ENCODE assay signal across 8 cellular contexts in the genomic region with DNA sequence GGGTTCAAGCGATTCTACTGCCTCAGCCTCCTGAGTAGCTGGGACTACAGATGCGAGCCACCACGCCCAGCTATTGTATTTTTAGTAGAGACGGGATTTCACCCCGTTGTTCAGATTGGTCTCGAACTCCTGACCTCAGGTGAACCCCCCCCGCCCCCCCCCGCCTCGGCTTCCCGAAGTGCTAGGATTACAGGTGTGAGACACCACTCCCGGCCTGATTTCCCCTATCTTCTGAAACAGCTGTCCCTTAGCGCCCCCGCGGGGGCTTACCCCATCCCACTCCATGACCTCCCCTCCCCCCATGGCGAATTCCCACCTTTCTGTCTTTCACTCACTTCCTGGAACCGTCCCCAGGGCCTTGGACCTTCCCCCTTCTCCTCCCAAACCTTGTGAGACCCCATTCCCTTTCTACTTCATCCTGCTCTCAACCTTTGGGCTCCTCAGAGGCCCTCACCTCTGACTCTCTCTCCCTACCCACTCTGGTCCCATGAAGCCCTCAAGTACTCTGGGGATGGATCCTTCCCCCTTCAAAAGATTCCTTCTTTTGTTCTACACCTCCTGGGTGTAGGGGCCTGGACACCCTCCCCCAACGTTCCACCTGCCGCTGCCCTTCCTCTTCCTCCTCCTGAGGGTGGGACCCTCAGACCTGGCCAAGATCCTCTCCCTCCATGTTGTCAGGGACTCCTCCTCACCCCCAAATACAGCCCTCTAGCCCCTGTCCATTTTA. TPM values are rescaled to one million over a fixed set of nuclear protein-coding genes. Genes with fewer than 3 reads are reported as not detected.
DNase-seq lines count a peak whose midpoint lies in the region; ATAC-seq and TF ChIP-seq lines count a peak whose summit lies in the region.

No MANE protein-coding gene starts in this region.

- peaks cover 24% of the 10 kb centered on the region for H3K79me1 ChIP-seq in mesenchymal stem cell (replicated peaks; ENCODE audit: low read length, poor library complexity, severe bottlenecking)

- 13% methylated on average over 14 of the region's 18 CpGs for WGBS in mesenchymal stem cell

- H2AK5ac ChIP-seq in mesenchymal stem cell (ENCODE audit: low read length, severe bottlenecking) = peak overlapping the region; percentile 54

- no peaks in the 10 kb centered on the region for H3K27me3 ChIP-seq in cardiac muscle cell
- no peaks in the 10 kb centered on the region for H3K27me3 ChIP-seq in mesenchymal stem cell (ENCODE audit: control insufficient read depth in 1 of 2, insufficient read depth in 1 of 2, low read length in 2 of 2)
- no peaks in the 10 kb centered on the region for H3K27me3 ChIP-seq in vagina

- H3K27ac ChIP-seq in cardiac muscle cell (peak overlapping the region; percentile 95), mesenchymal stem cell (ENCODE audit: low read length, poor library complexity, severe bottlenecking) (no peak overlapping the region), vagina (peak overlapping the region; percentile 97)

- peak overlapping the region; percentile 78 to 94 for H3K4ac ChIP-seq in mesenchymal stem cell (ENCODE audit: low read depth in 1 of 2, low read length in 2 of 2)

- H4K91ac ChIP-seq in mesenchymal stem cell (ENCODE audit: low read length) = peak overlapping the region; percentile 70

- no peak overlapping the region for H2BK5ac ChIP-seq in mesenchymal stem cell (ENCODE audit: low read depth, low read length, poor library complexity, severe bottlenecking)

- H3K4me3 Mint-ChIP-seq in brain = peak overlapping the region; percentile 87 to 99 (median 95)

- H3K9me3 ChIP-seq in cardiac muscle cell (ENCODE audit: low read depth) (no peaks in the 10 kb centered on the region), mesenchymal stem cell (ENCODE audit: control insufficient read depth, low read length) (no peaks in the 10 kb centered on the region), vagina (no peaks in the 10 kb centered on the region)

- peak overlapping the region; percentile 99 to 100 (median 100) for H3K27ac Mint-ChIP-seq in brain

- H3K36me3 Mint-ChIP-seq in brain = peaks cover 38% of the 10 kb centered on the region

- H2BK120ac ChIP-seq in mesenchymal stem cell (ENCODE audit: low read depth, low read length) = peak overlapping the region; percentile 59

- H2BK15ac ChIP-seq in mesenchymal stem cell (ENCODE audit: low read depth, poor library complexity, severe bottlenecking) = peak overlapping the region; percentile 32

- no peak for TF ChIP-seq CTCF in cardiac muscle cell (IDR thresholded peaks at IDR 0.05; ENCODE audit: low read depth, low read length)
- no peak for TF ChIP-seq CTCF in brain (conservative IDR thresholded peaks at IDR 0.05)
- TF ChIP-seq CTCF in vagina (IDR thresholded peaks at IDR 0.05) = no peak

- H3K4me3 ChIP-seq in cardiac muscle cell = peak overlapping the region; percentile 60
- H3K4me3 ChIP-seq in mesenchymal stem cell (ENCODE audit: insufficient read depth in 1 of 2, low read depth in 1 of 2, low read length in 2 of 2) = peak overlapping the region; percentile 89
- peak overlapping the region; percentile 90 to 95 for H3K4me3 ChIP-seq in vagina

- peaks cover 14% of the 10 kb centered on the region for H3K27me3 Mint-ChIP-seq in brain

- H2AFZ ChIP-seq in mesenchymal stem cell (ENCODE audit: low read depth, low read length) = no peak overlapping the region

- peaks cover 6% of the 10 kb centered on the region for H3K4me1 ChIP-seq in cardiac muscle cell (ENCODE audit: low read depth)
- peaks cover 37% of the 10 kb centered on the region for H3K4me1 ChIP-seq in mesenchymal stem cell (ENCODE audit: control insufficient read depth, insufficient read depth, low read depth, low read length)
- H3K4me1 ChIP-seq in vagina = peaks cover 46% of the 10 kb centered on the region

- peak overlapping the region; percentile 18 to 42 for H2BK12ac ChIP-seq in mesenchymal stem cell (ENCODE audit: low read length in 2 of 2)

- TF ChIP-seq POLR2A in vagina (IDR thresholded peaks at IDR 0.05) = no peak

- peak overlapping the region in 1 of 2 experiments; percentile 41 for H3K14ac ChIP-seq in mesenchymal stem cell (ENCODE audit: low read length in 2 of 2)

- DNase-seq in cardiac muscle cell (ENCODE audit: low read depth in 1 of 2, low spot score in 1 of 2) (no peak), Right ventricle myocardium inferior (ENCODE audit: missing footprints) (no peak), mesenchymal stem cell (no peak), vagina (ENCODE audit: extremely low spot score in 2 of 2) (no peak)
- no peak for DNase-seq in stimulated activated naive CD4-positive, alpha-beta T cell (lab: John Stamatoyannopoulos, UW)

- H3K18ac ChIP-seq in mesenchymal stem cell (ENCODE audit: low read depth in 1 of 2, low read length in 2 of 2) = peak overlapping the region; percentile 13 to 54

- H3K36me3 ChIP-seq in cardiac muscle cell = peaks cover 4% of the 10 kb centered on the region
- H3K36me3 ChIP-seq in mesenchymal stem cell (ENCODE audit: control insufficient read depth in 1 of 2, insufficient read depth in 2 of 2, low read depth in 1 of 2, low read length in 2 of 2) = peaks cover 52 to 59% of the 10 kb centered on the region in 2 experiments
- H3K36me3 ChIP-seq in vagina = peaks cover 0 to 32% of the 10 kb centered on the region in 2 donors

- intact Hi-C loops in Right ventricle myocardium inferior (cut with DNase I) = loop anchor here (1.0 kb wide), 1 partner anchor 36 kb away; no protein-coding TSS in a partner anchor
- intact Hi-C loops in vagina (cut with DNase I) = loop anchor here (5.0 kb wide), 1 partner anchor 33 kb away; no protein-coding TSS in a partner anchor

- H3K23ac ChIP-seq in mesenchymal stem cell (ENCODE audit: low read length in 2 of 2) = no peak overlapping the region

- H3K9me3 Mint-ChIP-seq in brain = peaks cover 0 to 3% (median 0%) of the 10 kb centered on the region in 5 experiments

- peaks cover 35% of the 10 kb centered on the region for H3K4me1 Mint-ChIP-seq in brain

- no peak for ATAC-seq in Right ventricle myocardium inferior
- no peak for ATAC-seq in GM18861 (IDR thresholded peaks at IDR 0.05; ENCODE audit: unreplicated experiment)
- ATAC-seq in GM21619 (IDR thresholded peaks at IDR 0.05; ENCODE audit: unreplicated experiment) = no peak

- H3K9ac ChIP-seq in mesenchymal stem cell (ENCODE audit: low read length) = peak overlapping the region; percentile 98

- peak overlapping the region; percentile 72 for H3K4me2 ChIP-seq in mesenchymal stem cell (ENCODE audit: low read length, poor library complexity, severe bottlenecking)

- peak overlapping the region; percentile 39 for H4K8ac ChIP-seq in mesenchymal stem cell (ENCODE audit: low read length)

RNA-seq across cellular contexts. Expression of a gene that starts 0.9 kb away (rescaled TPM):
- total RNA-seq in cardiac muscle cell (500 and 570 TPM in 2 replicates), Right ventricle myocardium inferior (410 TPM), vagina (229 TPM)
- polyA plus RNA-seq in cardiac muscle cell (646 and 784 TPM in 2 replicates), brain (ENCODE audit: insufficient read depth, low read depth, low replicate concordance) (805 TPM)
- polyA plus RNA-seq in mesenchymal stem cell (2013, experiment 1 of 2) = 235 TPM
- 233 TPM for polyA plus RNA-seq in mesenchymal stem cell (2013, experiment 2 of 2)

RNA-seq across cellular contexts. Expression of a gene that starts 1.5 kb away (rescaled TPM):
- total RNA-seq in cardiac muscle cell (298 and 438 TPM in 2 replicates), Right ventricle myocardium inferior (92.8 TPM), vagina (195 TPM)
- polyA plus RNA-seq in cardiac muscle cell (331 and 375 TPM in 2 replicates), brain (ENCODE audit: insufficient read depth, low read depth, low replicate concordance) (370 TPM)
- 364 TPM for polyA plus RNA-seq in mesenchymal stem cell (2013, experiment 1 of 2)
- polyA plus RNA-seq in mesenchymal stem cell (2013, experiment 2 of 2) = 351 TPM

RNA-seq across cellular contexts. Expression of a gene that starts 13.5 kb away (rescaled TPM):
- 77.0 and 94.0 TPM in 2 replicates for total RNA-seq in cardiac muscle cell
- 48.8 and 49.3 TPM in 2 replicates for polyA plus RNA-seq in cardiac muscle cell
- 217 TPM for total RNA-seq in Right ventricle myocardium inferior
- 33.1 TPM for polyA plus RNA-seq in brain (ENCODE audit: insufficient read depth, low read depth, low replicate concordance)
- polyA plus RNA-seq in mesenchymal stem cell (2013, experiment 1 of 2) = 10.7 TPM
- 10.7 TPM for polyA plus RNA-seq in mesenchymal stem cell (2013, experiment 2 of 2)
- total RNA-seq in vagina = 44.4 TPM

RNA-seq across cellular contexts. Expression of a gene that starts 18.7 kb away (rescaled TPM):
- not detected in 2 replicates for total RNA-seq in cardiac muscle cell
- 0.54 and 0.56 TPM in 2 replicates for polyA plus RNA-seq in cardiac muscle cell
- total RNA-seq in Right ventricle myocardium inferior = not detected
- polyA plus RNA-seq in brain (ENCODE audit: insufficient read depth, low read depth, low replicate concordance) = not detected
- 0.18 TPM for polyA plus RNA-seq in mesenchymal stem cell (2013, experiment 1 of 2)
- polyA plus RNA-seq in mesenchymal stem cell (2013, experiment 2 of 2) = 0.12 TPM
- total RNA-seq in vagina = not detected

RNA-seq across cellular contexts. Expression of a gene that starts 21.1 kb away (rescaled TPM):
- total RNA-seq in cardiac muscle cell = 5.9 and 8.4 TPM in 2 replicates
- 8.6 and 9.5 TPM in 2 replicates for polyA plus RNA-seq in cardiac muscle cell
- total RNA-seq in Right ventricle myocardium inferior = 7.7 TPM
- polyA plus RNA-seq in brain (ENCODE audit: insufficient read depth, low read depth, low replicate concordance) = 23.2 TPM
- polyA plus RNA-seq in mesenchymal stem cell (2013, experiment 1 of 2) = 2.0 TPM
- 1.8 TPM for polyA plus RNA-seq in mesenchymal stem cell (2013, experiment 2 of 2)
- 7.9 TPM for total RNA-seq in vagina
